In genomic region chr16:30137897-30138296, GRCh38 we compare ENCODE assay signal across 17 cellular contexts. TPM values are rescaled to one million over a fixed set of nuclear protein-coding genes. Genes with fewer than 3 reads are reported as not detected.
DNase-seq lines count a peak whose midpoint lies in the region; ATAC-seq, FAIRE-seq and TF ChIP-seq lines count a peak whose summit lies in the region.
"Had no signal": no experiment of that assay in that cellular context is flagged by ENCODE, and none has a peak within 500 bp of the region (broad histone marks: within the 10 kb centered on the region; RNA-seq: fewer than 3 reads in every experiment).

No MANE protein-coding gene starts in this region.

- intact Hi-C loops in K562 (cut with micrococcal nuclease), result no loop called here

- no TSS peak for BruUV-seq in K562 (replicated peaks; lab: Mats Ljungman, UMichigan)

- H3K27me3 ChIP-seq in SK-N-SH (ENCODE audit: insufficient read depth), result no peaks in the 10 kb centered on the region
- H3K27me3 ChIP-seq in K562 (ENCODE audit: control insufficient read depth in 2 of 2, insufficient read depth in 2 of 2, low read length in 2 of 2), result no peaks in the 10 kb centered on the region

- FAIRE-seq in K562 (lab: Jason Lieb, UNC), result no peak
- FAIRE-seq: A549, GM19239, RCC 7860 had no signal

- TF ChIP-seq EP300 in SK-N-SH (IDR thresholded peaks at IDR 0.05; ENCODE audit: borderline replicate concordance in 1 of 2, low read depth in 1 of 2, low read length in 1 of 2) (no peak), K562 (IDR thresholded peaks at IDR 0.05; ENCODE audit: low read length) (no peak)

- in situ Hi-C loops in K562 (cut with MboI), result loop anchor here (25.0 kb wide), 1 partner anchor 676 kb away; the partner anchor contains the start of genes BOLA2, SLX1B and SULT1A4

- H4K20me1 ChIP-seq in SK-N-SH (ENCODE audit: insufficient read depth) (no peaks in the 10 kb centered on the region), K562 (replicated peaks; ENCODE audit: control insufficient read depth, insufficient read depth, low read length) (no peaks in the 10 kb centered on the region)

- H3K79me2 ChIP-seq in SK-N-SH (ENCODE audit: insufficient read depth), result no peaks in the 10 kb centered on the region
- H3K79me2 ChIP-seq in K562 (ENCODE audit: control insufficient read depth, insufficient read depth, low read length), result no peaks in the 10 kb centered on the region

- POLR2A ChIA-PET in SK-N-SH (lab: Yijun Ruan, JAX), result interaction anchor here (0.6 kb wide), 1 partner anchor 44 kb away, joined by 5 read pairs; no protein-coding TSS in a partner anchor
- POLR2A ChIA-PET in K562 (lab: Yijun Ruan, JAX), result interaction anchor here (1.0 kb wide), 1 partner anchor 8 kb away, joined by 5 read pairs; no protein-coding TSS in a partner anchor

- DNase-seq in SK-N-SH, result peak; percentile 63
- DNase-seq in K562 (ENCODE audit: extremely low read depth in 1 of 4, low spot score in 3 of 4), result no peak
- DNase-seq in pons (ENCODE audit: low spot score), result peak; percentile 28
- no peak for DNase-seq in SIG-M5 (lab: John Stamatoyannopoulos, UW)
- DNase-seq in HPDE6-E6E7 (ENCODE audit: extremely low spot score), result no peak
- DNase-seq in NCI-H69 (lab: John Stamatoyannopoulos, UW), result no peak
- DNase-seq: COR-L47, H7, NCI-H1092, NCI-H2081 treated with DMSO at 0.1 percent for 48 hours, SHP77, T-helper 2 cell had no signal

- H3K4me1 ChIP-seq in SK-N-SH (ENCODE audit: control insufficient read depth in 1 of 2, insufficient read depth in 2 of 2, low read depth in 1 of 2, low read length in 1 of 2) (peaks cover 0 to 3% of the 10 kb centered on the region in 2 experiments; a peak in 1 of 4 replicates), K562 (replicated peaks in 1 of 2; ENCODE audit: control insufficient read depth in 2 of 2, insufficient read depth in 2 of 2, low read length in 2 of 2) (peaks cover 6 to 7% of the 10 kb centered on the region in 2 experiments; a peak in 4 of 5 replicates)

- no peak for TF ChIP-seq CTCF in SK-N-SH (IDR thresholded peaks at IDR 0.05)
- TF ChIP-seq CTCF in K562 (IDR thresholded peaks at IDR 0.05 in 2 of 3, conservative IDR thresholded peaks at IDR 0.05 in 1 of 3; ENCODE audit: insufficient read depth in 2 of 3, low read depth in 1 of 3, low read length in 3 of 3), result no peak

- 68% methylated on average over 8 of the region's 8 CpGs for WGBS in SK-N-SH (ENCODE audit: low lambda C conversion rate)
- WGBS in K562 (ENCODE audit: insufficient coverage, low coverage, missing lambda C conversion rate), result 49% methylated on average over 6 of the region's 8 CpGs

- H3K9me1 ChIP-seq in K562 (ENCODE audit: control insufficient read depth, insufficient read depth, low read length), result no peaks in the 10 kb centered on the region

- H3K9ac ChIP-seq in SK-N-SH (no peak overlapping the region), K562 (ENCODE audit: insufficient read depth in 1 of 2, low read depth in 2 of 2, low read length in 2 of 2) (peak overlapping the region in 1 of 2 experiments; percentile 80; a peak in 1 of 4 replicates)

- TF ChIP-seq RAD21 in SK-N-SH (IDR thresholded peaks at IDR 0.05; ENCODE audit: low read length) (no peak), K562 (CRISPR knock-in tag; conservative IDR thresholded peaks at IDR 0.05 in 1 of 2, IDR thresholded peaks at IDR 0.05 in 1 of 2) (no peak)

- CTCF ChIA-PET in SK-N-SH (lab: Yijun Ruan, JAX) (interaction anchor here (1.1 to 1.4 kb wide), 3 partner anchors 47 to 75 kb away, joined by 3 to 5 read pairs (median 3); no protein-coding TSS in a partner anchor), K562 (lab: Yijun Ruan, JAX; ENCODE audit: low intra/inter-chr PET ratio) (no interaction called here)

- H3K4me3 ChIP-seq in SK-N-SH (ENCODE audit: low read depth in 2 of 2, low read length in 1 of 2) (no peak overlapping the region), K562 (no peak overlapping the region)
- H3K4me3 ChIP-seq: A549 had no signal

- no peak for TF ChIP-seq POLR2A in K562 (conservative IDR thresholded peaks at IDR 0.05)

- H2AFZ ChIP-seq in SK-N-SH (ENCODE audit: low read depth) (no peak overlapping the region), K562 (ENCODE audit: low read depth, low read length) (no peak overlapping the region)

- no peaks in the 10 kb centered on the region for H3K36me3 ChIP-seq in SK-N-SH (replicated peaks in 1 of 2; ENCODE audit: control insufficient read depth in 1 of 2, insufficient read depth in 2 of 2, low read length in 1 of 2)
- H3K36me3 ChIP-seq in KOPT-K1 (ENCODE audit: insufficient read depth, low read length), result no peaks in the 10 kb centered on the region
- no peaks in the 10 kb centered on the region for H3K36me3 ChIP-seq in K562 (ENCODE audit: control insufficient read depth, insufficient read depth, low read length)

- no peak for ATAC-seq in SK-N-SH treated with all-trans-retinoic acid at 6 μM for 48 hours
- peak; percentile 31; the same call in 1 of the 3 replicates for ATAC-seq in K562
- ATAC-seq: A549 had no signal

- no peak overlapping the region for H3K4me2 ChIP-seq in SK-N-SH
- no peak overlapping the region for H3K4me2 ChIP-seq in K562 (ENCODE audit: insufficient read depth, low read length)
- H3K4me2 ChIP-seq: A549 had no signal

- H3K27ac ChIP-seq in SK-N-SH (ENCODE audit: low read depth in 2 of 2, low read length in 1 of 2) (no peak overlapping the region), KOPT-K1 (ENCODE audit: low read depth, low read length, poor library complexity, severe bottlenecking) (peak overlapping the region; percentile 47), K562 (ENCODE audit: extremely low read depth, low read depth, low read length) (no peak overlapping the region)
- H3K27ac ChIP-seq: A549 had no signal

- H3F3A ChIP-seq in SK-N-SH (replicated peaks; ENCODE audit: insufficient read depth), result no peaks in the 10 kb centered on the region

- no peaks in the 10 kb centered on the region for H3K9me2 ChIP-seq in SK-N-SH

- H3K9me3 ChIP-seq in SK-N-SH (no peaks in the 10 kb centered on the region), KOPT-K1 (ENCODE audit: insufficient read depth, low read length, poor library complexity, severe bottlenecking) (no peaks in the 10 kb centered on the region), K562 (replicated peaks; ENCODE audit: control insufficient read depth, insufficient read depth, low read depth, low read length) (no peaks in the 10 kb centered on the region)
- H3K9me3 ChIP-seq: A549 had no signal

RNA-seq across cellular contexts. Expression of gene MAPK3, which starts 14.9 kb away (rescaled TPM):
- 65.6 and 67.3 TPM in 2 replicates for polyA plus RNA-seq in SK-N-SH (2012; rRNA removed)
- 43.2 and 51.4 TPM in 2 replicates for polyA plus RNA-seq in SK-N-SH (2012; cell fraction: cytosol; rRNA removed)
- 77.9 and 84.2 TPM in 2 replicates for polyA plus RNA-seq in SK-N-SH (2012; cell fraction: nucleus; rRNA removed)
- 34.1 and 84.8 TPM in 2 replicates for total RNA-seq in K562 (2011; cell fraction: chromatin; rRNA removed; ENCODE audit: low replicate concordance)
- total RNA-seq in K562 (2011; cell fraction: nucleolus; rRNA removed), result 44.0 and 46.2 TPM in 2 replicates
- 36.1 and 36.9 TPM in 2 replicates for total RNA-seq in K562 (2011; cell fraction: nucleoplasm; rRNA removed)
- total RNA-seq in K562 (2014; rRNA removed), result 15.7 and 38.0 TPM in 2 replicates
- 11.3 and 12.0 TPM in 2 replicates for total RNA-seq in K562 (2014; rRNA removed; fragmentation: Illumina TruSeq; extraction: Trizol)
- 13.3 and 13.9 TPM in 2 replicates for total RNA-seq in K562 (2015; rRNA removed; fragmentation: Illumina TruSeq; extraction: Trizol)
- total RNA-seq in K562 (2021), result 41.2 and 44.5 TPM in 2 replicates
- polyA plus RNA-seq in K562 (2011; rRNA removed), result 44.0 and 70.0 TPM in 2 replicates
- polyA plus RNA-seq in K562 (2011; cell fraction: cytosol; rRNA removed), result 59.6 and 73.9 TPM in 2 replicates
- polyA plus RNA-seq in K562 (2011; cell fraction: nucleus; rRNA removed), result 91.3 and 92.1 TPM in 2 replicates
- polyA plus RNA-seq in K562 (2012), result 36.1 and 53.3 TPM in 2 replicates
- 46.6 and 55.3 TPM in 2 replicates for polyA plus RNA-seq in K562 (2014; fragmentation: Illumina TruSeq; extraction: Trizol)
- polyA plus RNA-seq in K562 (2014; fragmentation: Nextera tagmentation; extraction: Ambion mirVana), result 1 to 10 TPM; 1.0 to 1.9 TPM
- polyA plus RNA-seq in K562 (2014; rRNA removed), result 23.4 and 33.8 TPM in 2 replicates
- 12.3 and 13.1 TPM in 2 replicates for polyA minus RNA-seq in K562 (2011; rRNA and poly(A)+ RNA removed)
- 12.5 and 21.2 TPM in 2 replicates for polyA minus RNA-seq in K562 (2011; cell fraction: cytosol; rRNA and poly(A)+ RNA removed)
- 10.9 and 17.3 TPM in 2 replicates for polyA minus RNA-seq in K562 (2011; cell fraction: nucleus; rRNA and poly(A)+ RNA removed)

RNA-seq across cellular contexts. Expression of gene GDPD3, which starts 24.6 kb away (rescaled TPM):
- polyA plus RNA-seq in SK-N-SH (2012; rRNA removed) (1.5 and 2.3 TPM in 2 replicates), K562 (2011; rRNA removed) (1.9 and 2.5 TPM in 2 replicates), K562 (2014; fragmentation: Illumina TruSeq; extraction: Trizol) (1.0 and 1.3 TPM in 2 replicates), K562 (2014; fragmentation: Nextera tagmentation; extraction: Ambion mirVana) (1 to 10 TPM in 1 of 2 experiments, under 1 TPM in 1; 0.51 to 1.4 TPM), K562 (2014; rRNA removed) (1.2 and 1.7 TPM in 2 replicates)
- polyA plus RNA-seq in SK-N-SH (2012; cell fraction: cytosol; rRNA removed), result 0.54 and 0.60 TPM in 2 replicates
- polyA plus RNA-seq in SK-N-SH (2012; cell fraction: nucleus; rRNA removed), result 19.2 and 22.3 TPM in 2 replicates
- 4.9 and 20.8 TPM in 2 replicates for total RNA-seq in K562 (2011; cell fraction: chromatin; rRNA removed; ENCODE audit: low replicate concordance)
- total RNA-seq in K562 (2011; cell fraction: nucleolus; rRNA removed), result 8.7 and 14.0 TPM in 2 replicates
- total RNA-seq in K562 (2011; cell fraction: nucleoplasm; rRNA removed), result 7.3 and 8.0 TPM in 2 replicates
- total RNA-seq in K562 (2014; rRNA removed) (0.90 and 0.91 TPM in 2 replicates), K562 (2014; rRNA removed; fragmentation: Illumina TruSeq; extraction: Trizol) (0.47 and 0.54 TPM in 2 replicates), K562 (2015; rRNA removed; fragmentation: Illumina TruSeq; extraction: Trizol) (1.1 TPM in 2 replicates), K562 (2021) (1.7 and 3.9 TPM in 2 replicates)
- polyA plus RNA-seq in K562 (2011; cell fraction: cytosol; rRNA removed), result 0.83 and 1.4 TPM in 2 replicates
- 14.1 and 18.8 TPM in 2 replicates for polyA plus RNA-seq in K562 (2011; cell fraction: nucleus; rRNA removed)
- 1.5 and 4.7 TPM in 2 replicates for polyA plus RNA-seq in K562 (2012)
- 0.18 and 0.53 TPM in 2 replicates for polyA minus RNA-seq in K562 (2011; rRNA and poly(A)+ RNA removed)
- polyA minus RNA-seq in K562 (2011; cell fraction: cytosol; rRNA and poly(A)+ RNA removed), result 2.8 TPM in 1 of 2 replicates, not detected in the other
- 1.8 and 2.7 TPM in 2 replicates for polyA minus RNA-seq in K562 (2011; cell fraction: nucleus; rRNA and poly(A)+ RNA removed)

RNA-seq across cellular contexts. Expression of gene YPEL3, which starts 41.9 kb away (rescaled TPM):
- polyA plus RNA-seq in SK-N-SH (2012; rRNA removed), result 24.5 and 36.6 TPM in 2 replicates
- 18.7 and 27.1 TPM in 2 replicates for polyA plus RNA-seq in SK-N-SH (2012; cell fraction: cytosol; rRNA removed)
- polyA plus RNA-seq in SK-N-SH (2012; cell fraction: nucleus; rRNA removed), result 65.2 and 90.5 TPM in 2 replicates
- 14.3 and 26.4 TPM in 2 replicates for total RNA-seq in K562 (2011; cell fraction: chromatin; rRNA removed; ENCODE audit: low replicate concordance)
- total RNA-seq in K562 (2011; cell fraction: nucleolus; rRNA removed), result 14.2 and 18.0 TPM in 2 replicates
- 21.4 and 28.6 TPM in 2 replicates for total RNA-seq in K562 (2011; cell fraction: nucleoplasm; rRNA removed)
- 3.0 and 4.6 TPM in 2 replicates for total RNA-seq in K562 (2014; rRNA removed)
- total RNA-seq in K562 (2014; rRNA removed; fragmentation: Illumina TruSeq; extraction: Trizol), result 1.0 and 1.8 TPM in 2 replicates
- total RNA-seq in K562 (2015; rRNA removed; fragmentation: Illumina TruSeq; extraction: Trizol), result 1.1 and 1.3 TPM in 2 replicates
- 5.7 and 6.7 TPM in 2 replicates for total RNA-seq in K562 (2021)
- 3.9 and 6.8 TPM in 2 replicates for polyA plus RNA-seq in K562 (2011; rRNA removed)
- polyA plus RNA-seq in K562 (2011; cell fraction: cytosol; rRNA removed), result 7.5 and 14.0 TPM in 2 replicates
- 18.2 and 22.9 TPM in 2 replicates for polyA plus RNA-seq in K562 (2011; cell fraction: nucleus; rRNA removed)
- polyA plus RNA-seq in K562 (2012), result 12.5 and 45.8 TPM in 2 replicates
- 2.9 and 4.4 TPM in 2 replicates for polyA plus RNA-seq in K562 (2014; fragmentation: Illumina TruSeq; extraction: Trizol)
- under 1 TPM; 0.41 to 0.42 TPM for polyA plus RNA-seq in K562 (2014; fragmentation: Nextera tagmentation; extraction: Ambion mirVana)
- polyA plus RNA-seq in K562 (2014; rRNA removed), result 8.6 and 15.0 TPM in 2 replicates
- 1.0 and 1.5 TPM in 2 replicates for polyA minus RNA-seq in K562 (2011; rRNA and poly(A)+ RNA removed)
- 1.8 and 2.3 TPM in 2 replicates for polyA minus RNA-seq in K562 (2011; cell fraction: cytosol; rRNA and poly(A)+ RNA removed)
- 2.4 and 4.3 TPM in 2 replicates for polyA minus RNA-seq in K562 (2011; cell fraction: nucleus; rRNA and poly(A)+ RNA removed)

RNA-seq across cellular contexts. Expression of gene CORO1A, which starts 45.5 kb away (rescaled TPM):
- polyA plus RNA-seq in SK-N-SH (2012; rRNA removed) (13.0 and 13.5 TPM in 2 replicates), K562 (2011; rRNA removed) (6.8 and 23.9 TPM in 2 replicates), K562 (2014; fragmentation: Illumina TruSeq; extraction: Trizol) (8.3 and 14.3 TPM in 2 replicates), K562 (2014; fragmentation: Nextera tagmentation; extraction: Ambion mirVana) (under 1 TPM; 0.22 to 0.31 TPM), K562 (2014; rRNA removed) (19.1 and 23.8 TPM in 2 replicates)
- polyA plus RNA-seq in SK-N-SH (2012; cell fraction: cytosol; rRNA removed), result 4.6 and 8.0 TPM in 2 replicates
- polyA plus RNA-seq in SK-N-SH (2012; cell fraction: nucleus; rRNA removed), result 19.1 and 24.4 TPM in 2 replicates
- 1.4 and 6.7 TPM in 2 replicates for total RNA-seq in K562 (2011; cell fraction: chromatin; rRNA removed; ENCODE audit: low replicate concordance)
- total RNA-seq in K562 (2011; cell fraction: nucleolus; rRNA removed), result 4.3 and 5.3 TPM in 2 replicates
- total RNA-seq in K562 (2011; cell fraction: nucleoplasm; rRNA removed), result 1.7 and 3.4 TPM in 2 replicates
- total RNA-seq in K562 (2014; rRNA removed) (7.6 and 7.8 TPM in 2 replicates), K562 (2014; rRNA removed; fragmentation: Illumina TruSeq; extraction: Trizol) (1.3 and 2.2 TPM in 2 replicates), K562 (2015; rRNA removed; fragmentation: Illumina TruSeq; extraction: Trizol) (17.4 and 18.5 TPM in 2 replicates), K562 (2021) (17.8 and 21.1 TPM in 2 replicates)
- 21.5 and 33.0 TPM in 2 replicates for polyA plus RNA-seq in K562 (2011; cell fraction: cytosol; rRNA removed)
- 21.8 and 31.6 TPM in 2 replicates for polyA plus RNA-seq in K562 (2011; cell fraction: nucleus; rRNA removed)
- polyA plus RNA-seq in K562 (2012), result 10.2 and 42.2 TPM in 2 replicates
- 3.4 and 4.6 TPM in 2 replicates for polyA minus RNA-seq in K562 (2011; rRNA and poly(A)+ RNA removed)
- polyA minus RNA-seq in K562 (2011; cell fraction: cytosol; rRNA and poly(A)+ RNA removed), result 5.8 and 15.8 TPM in 2 replicates
- 2.6 and 7.7 TPM in 2 replicates for polyA minus RNA-seq in K562 (2011; cell fraction: nucleus; rRNA and poly(A)+ RNA removed)

RNA-seq across cellular contexts. Expression of gene TBX6, which starts 46.2 kb away (rescaled TPM):
- polyA plus RNA-seq in SK-N-SH (2012; rRNA removed) (0.16 and 0.18 TPM in 2 replicates), K562 (2011; rRNA removed) (0.07 and 0.16 TPM in 2 replicates), K562 (2014; fragmentation: Illumina TruSeq; extraction: Trizol) (0.30 and 0.31 TPM in 2 replicates), K562 (2014; fragmentation: Nextera tagmentation; extraction: Ambion mirVana) (not detected), K562 (2014; rRNA removed) (0.51 and 0.58 TPM in 2 replicates)
- polyA plus RNA-seq in SK-N-SH (2012; cell fraction: cytosol; rRNA removed), result 0.05 and 0.08 TPM in 2 replicates
- polyA plus RNA-seq in SK-N-SH (2012; cell fraction: nucleus; rRNA removed), result 0.46 and 0.88 TPM in 2 replicates
- total RNA-seq in K562 (2011; cell fraction: chromatin; rRNA removed; ENCODE audit: low replicate concordance), result 0.55 and 0.69 TPM in 2 replicates
- total RNA-seq in K562 (2011; cell fraction: nucleolus; rRNA removed), result 1.1 and 1.2 TPM in 2 replicates
- total RNA-seq in K562 (2011; cell fraction: nucleoplasm; rRNA removed), result 0.73 and 1.1 TPM in 2 replicates
- total RNA-seq in K562 (2014; rRNA removed) (0.09 and 0.73 TPM in 2 replicates), K562 (2014; rRNA removed; fragmentation: Illumina TruSeq; extraction: Trizol) (0.11 TPM in 1 of 2 replicates, not detected in the other), K562 (2015; rRNA removed; fragmentation: Illumina TruSeq; extraction: Trizol) (0.07 and 0.23 TPM in 2 replicates), K562 (2021) (0.18 and 0.51 TPM in 2 replicates)
- polyA plus RNA-seq in K562 (2011; cell fraction: cytosol; rRNA removed), result 0.10 and 0.18 TPM in 2 replicates
- polyA plus RNA-seq in K562 (2011; cell fraction: nucleus; rRNA removed), result 0.88 and 0.97 TPM in 2 replicates
- polyA plus RNA-seq in K562 (2012), result 0.22 and 0.51 TPM in 2 replicates
- not detected in 2 replicates for polyA minus RNA-seq in K562 (2011; rRNA and poly(A)+ RNA removed)
- not detected in 2 replicates for polyA minus RNA-seq in K562 (2011; cell fraction: cytosol; rRNA and poly(A)+ RNA removed)
- polyA minus RNA-seq in K562 (2011; cell fraction: nucleus; rRNA and poly(A)+ RNA removed), result 0.22 and 0.54 TPM in 2 replicates

Comparison
In these comparisons a context has a peak if more than half of its experiments do, and no peak if none do; other contexts are left out.
1. DNase-seq: peak in SK-N-SH (single experiment) and pons (single experiment); none in K562 (0 of 4), SIG-M5 (single experiment), HPDE6-E6E7 (single experiment) and NCI-H69 (single experiment).